In the genomic region with DNA sequence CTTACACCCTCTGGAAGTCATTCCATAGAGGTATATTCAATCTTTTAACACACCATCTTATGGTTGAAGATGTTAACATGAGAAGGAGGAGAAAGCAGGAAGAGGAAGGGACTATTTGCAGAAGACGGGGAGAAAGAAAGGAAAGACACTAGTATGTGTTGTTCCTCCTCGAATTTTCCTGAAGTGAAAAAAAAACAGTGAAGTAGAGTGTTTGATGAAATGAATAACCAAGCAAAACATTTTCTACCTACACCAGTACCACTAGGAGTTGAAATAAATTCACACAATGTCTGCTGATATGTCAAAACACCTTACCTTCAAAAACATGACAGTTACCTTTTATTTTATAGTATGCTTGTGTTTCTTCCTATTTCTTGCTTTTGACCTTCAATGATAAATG, we compare ENCODE assay signal across 9 cellular contexts. TPM values are rescaled to one million over a fixed set of nuclear protein-coding genes. Genes with fewer than 3 reads are reported as not detected.
A peak's percentile ranks its signal among the peaks of the same experiment; 100 is the strongest.
DNase-seq lines count a peak whose midpoint lies in the region; ATAC-seq, FAIRE-seq and TF ChIP-seq lines count a peak whose summit lies in the region.
"Had no signal": no experiment of that assay in that cellular context is flagged by ENCODE, and none has a peak within 500 bp of the region (broad histone marks: within the 10 kb centered on the region; RNA-seq: fewer than 3 reads in every experiment).

No MANE protein-coding gene starts in this region.

- peak; percentile 35 for FAIRE-seq in K562 (lab: Jason Lieb, UNC)

- peaks cover 38% of the 10 kb centered on the region for H3K36me3 ChIP-seq in HUES6 (ENCODE audit: control insufficient read depth, insufficient read depth, low read length)
- peaks cover 39% of the 10 kb centered on the region for H3K36me3 ChIP-seq in K562 (ENCODE audit: control insufficient read depth, insufficient read depth, low read length)
- peaks cover 20% of the 10 kb centered on the region for H3K36me3 ChIP-seq in lower lobe of right lung

- TF ChIP-seq POLR2A in K562 (conservative IDR thresholded peaks at IDR 0.05), result no peak

- DNase-seq in AG04449 (ENCODE audit: low read depth, low spot score), result no peak
- no peak for DNase-seq in K562 (ENCODE audit: extremely low read depth in 1 of 4, low spot score in 3 of 4)
- no peak for DNase-seq in lower lobe of right lung
- no peak for DNase-seq in OCI-M2 (lab: John Stamatoyannopoulos, UW; ENCODE audit: unreplicated experiment)
- no peak for DNase-seq in LoVo (ENCODE audit: low spot score)
- no peak for DNase-seq in activated effector memory CD4-positive, alpha-beta T cell treated with anti-CD3 and anti-CD28 coated beads, Interleukin-2, amount 50 U/mL, for 16 hours
- DNase-seq: activated CD4-positive, alpha-beta T cell treated with anti-CD3 and anti-CD28 coated beads for 1 hour had no signal

- H3K9me3 ChIP-seq in HUES6 (ENCODE audit: control insufficient read depth, insufficient read depth, low read depth, low read length) (no peaks in the 10 kb centered on the region), K562 (replicated peaks; ENCODE audit: control insufficient read depth, insufficient read depth, low read depth, low read length) (no peaks in the 10 kb centered on the region), lower lobe of right lung (no peaks in the 10 kb centered on the region)

- no peak overlapping the region for H3K9ac ChIP-seq in HUES6 (ENCODE audit: low read length)
- peak overlapping the region in 1 of 2 experiments; percentile 95; a peak in 3 of 4 replicates for H3K9ac ChIP-seq in K562 (ENCODE audit: insufficient read depth in 1 of 2, low read depth in 2 of 2, low read length in 2 of 2)

- CTCF ChIA-PET in AG04449 (lab: Yijun Ruan, JAX), result interaction anchor here (0.8 to 1.1 kb wide), 2 partner anchors 341 to 363 kb away, joined by 4 read pairs; no protein-coding TSS in a partner anchor
- CTCF ChIA-PET in K562 (lab: Yijun Ruan, JAX; ENCODE audit: low intra/inter-chr PET ratio), result no interaction called here

- no peak for TF ChIP-seq RAD21 in K562 (CRISPR knock-in tag; conservative IDR thresholded peaks at IDR 0.05 in 1 of 2, IDR thresholded peaks at IDR 0.05 in 1 of 2)

- intact Hi-C loops in K562 (cut with micrococcal nuclease), result loop anchor here (10.0 kb wide), 1 partner anchor 123 kb away; the partner anchor contains the start of gene KCNMB4
- intact Hi-C loops in lower lobe of right lung (cut with DNase I), result no loop called here

- peaks cover 67% of the 10 kb centered on the region for H3K79me2 ChIP-seq in K562 (ENCODE audit: control insufficient read depth, insufficient read depth, low read length)

- H3K27ac ChIP-seq in HUES6 (ENCODE audit: low read depth, low read length) (peak overlapping the region; percentile 99; the same call in 1 of the 2 replicates), K562 (ENCODE audit: extremely low read depth, low read depth, low read length) (peak overlapping the region; percentile 100), lower lobe of right lung (no peak overlapping the region)

- in situ Hi-C loops in K562 (cut with MboI), result no loop called here

- H3K4me1 ChIP-seq in HUES6 (ENCODE audit: control insufficient read depth, insufficient read depth, low read length) (peaks cover 25% of the 10 kb centered on the region), K562 (replicated peaks in 1 of 2; ENCODE audit: control insufficient read depth in 2 of 2, insufficient read depth in 2 of 2, low read length in 2 of 2) (peaks cover 6 to 14% of the 10 kb centered on the region in 2 experiments; a peak in 4 of 5 replicates), lower lobe of right lung (peaks cover 36% of the 10 kb centered on the region)

- TF ChIP-seq CTCF in AG04449 (IDR thresholded peaks at IDR 0.05; ENCODE audit: insufficient read depth, low read length, missing control alignments) (no peak), K562 (IDR thresholded peaks at IDR 0.05 in 2 of 3, conservative IDR thresholded peaks at IDR 0.05 in 1 of 3; ENCODE audit: insufficient read depth in 2 of 3, low read depth in 1 of 3, low read length in 3 of 3) (no peak), lower lobe of right lung (IDR thresholded peaks at IDR 0.05) (no peak)

- BruUV-seq in K562 (replicated peaks; lab: Mats Ljungman, UMichigan), result TSS peak; percentile 44

- 19% methylated on average over 2 of the region's 2 CpGs for WGBS in K562 (ENCODE audit: insufficient coverage, low coverage, missing lambda C conversion rate)

- H2AFZ ChIP-seq in K562 (ENCODE audit: low read depth, low read length), result no peak overlapping the region; the same call in 1 of the 2 replicates

- H3K27me3 ChIP-seq in HUES6 (ENCODE audit: control insufficient read depth, insufficient read depth, low read length), result no peaks in the 10 kb centered on the region
- no peaks in the 10 kb centered on the region for H3K27me3 ChIP-seq in K562 (ENCODE audit: control insufficient read depth in 2 of 2, insufficient read depth in 2 of 2, low read length in 2 of 2)
- H3K27me3 ChIP-seq in lower lobe of right lung (ENCODE audit: low read depth), result no peaks in the 10 kb centered on the region

- H3K4me3 ChIP-seq in AG04449 (ENCODE audit: low read depth, low read length) (peak overlapping the region; percentile 88), HUES6 (ENCODE audit: low read depth, low read length) (peak overlapping the region; percentile 88), K562 (peak overlapping the region; percentile 87), lower lobe of right lung (peak overlapping the region; percentile 86)

- 0 out of 2 replicates have a peak, but pooled peaks cover 8% of the 10 kb centered on the region for H4K20me1 ChIP-seq in K562 (replicated peaks; ENCODE audit: control insufficient read depth, insufficient read depth, low read length)

- POLR2A ChIA-PET in AG04449 (lab: Yijun Ruan, JAX) (no interaction called here), K562 (lab: Yijun Ruan, JAX) (interaction anchor here (0.9 kb wide), 1 partner anchor 27 kb away, joined by 3 read pairs; no protein-coding TSS in a partner anchor)

- H3K9me1 ChIP-seq in K562 (ENCODE audit: control insufficient read depth, insufficient read depth, low read length), result no peaks in the 10 kb centered on the region

- peak overlapping the region; percentile 90 for H3K4me2 ChIP-seq in K562 (ENCODE audit: insufficient read depth, low read length)

- TF ChIP-seq EP300 in K562 (IDR thresholded peaks at IDR 0.05; ENCODE audit: low read length), result no peak

- ATAC-seq in K562 (no peak), lower lobe of right lung (no peak), HG03139 (IDR thresholded peaks at IDR 0.05; ENCODE audit: unreplicated experiment) (no peak)

TF ChIP-seq in K562, 482 proteins besides CTCF, POLR2A, EP300 and RAD21 (continues in another document):
- TF ChIP-seq ARID2 (IDR thresholded peaks at IDR 0.05) (no peak), ERF (CRISPR knock-in tag; IDR thresholded peaks at IDR 0.05) (no peak), PRDM10 (IDR thresholded peaks at IDR 0.05; ENCODE audit: partially characterized antibody) (peak; percentile 55), SNIP1 (IDR thresholded peaks at IDR 0.05; ENCODE audit: low read depth) (no peak), GABPA (tag; conservative IDR thresholded peaks at IDR 0.05; ENCODE audit: low read depth) (no peak), OTX1 (CRISPR knock-in tag; IDR thresholded peaks at IDR 0.05) (no peak)

RNA-seq across cellular contexts. Expression of gene CNOT2, which starts 1.4 kb away (rescaled TPM):
- 99.7 and 318 TPM in 2 replicates for total RNA-seq in K562 (2011; cell fraction: chromatin; rRNA removed; ENCODE audit: low replicate concordance)
- 47.2 and 79.5 TPM in 2 replicates for total RNA-seq in K562 (2011; cell fraction: nucleolus; rRNA removed)
- total RNA-seq in K562 (2011; cell fraction: nucleoplasm; rRNA removed), result 139 and 176 TPM in 2 replicates
- total RNA-seq in K562 (2014; rRNA removed), result 61.0 and 79.3 TPM in 2 replicates
- 103 and 111 TPM in 2 replicates for total RNA-seq in K562 (2014; rRNA removed; fragmentation: Illumina TruSeq; extraction: Trizol)
- total RNA-seq in K562 (2015; rRNA removed; fragmentation: Illumina TruSeq; extraction: Trizol), result 114 and 119 TPM in 2 replicates
- total RNA-seq in K562 (2021), result 52.0 and 54.0 TPM in 2 replicates
- polyA plus RNA-seq in K562 (2011; rRNA removed), result 84.4 and 92.1 TPM in 2 replicates
- 55.0 and 71.0 TPM in 2 replicates for polyA plus RNA-seq in K562 (2011; cell fraction: cytosol; rRNA removed)
- polyA plus RNA-seq in K562 (2011; cell fraction: nucleus; rRNA removed), result 123 and 160 TPM in 2 replicates
- polyA plus RNA-seq in K562 (2012), result 40.4 and 71.9 TPM in 2 replicates
- 92.3 and 99.3 TPM in 2 replicates for polyA plus RNA-seq in K562 (2014; fragmentation: Illumina TruSeq; extraction: Trizol)
- polyA plus RNA-seq in K562 (2014; fragmentation: Nextera tagmentation; extraction: Ambion mirVana), result 10 to 100 TPM; 43.6 to 84.4 TPM
- 65.5 and 77.0 TPM in 2 replicates for polyA plus RNA-seq in K562 (2014; rRNA removed)
- polyA minus RNA-seq in K562 (2011; rRNA and poly(A)+ RNA removed), result 201 and 217 TPM in 2 replicates
- 41.4 and 49.8 TPM in 2 replicates for polyA minus RNA-seq in K562 (2011; cell fraction: cytosol; rRNA and poly(A)+ RNA removed)
- 170 and 393 TPM in 2 replicates for polyA minus RNA-seq in K562 (2011; cell fraction: nucleus; rRNA and poly(A)+ RNA removed)
- total RNA-seq in lower lobe of right lung, result 66.2 TPM
